8 cellular contexts compared by ENCODE assay signal in genomic region chr7:157568071-157568784, GRCh38.
A peak's percentile ranks its signal among the peaks of the same experiment; 100 is the strongest.
DNase-seq lines count a peak whose midpoint lies in the region; ATAC-seq and TF ChIP-seq lines count a peak whose summit lies in the region.

No MANE protein-coding gene starts in this region.

- peak overlapping the region; percentile 44; the same call in 1 of the 2 replicates for H3K4me3 ChIP-seq in GM08714 (ENCODE audit: low read length)
- H3K4me3 ChIP-seq in fibroblast of mammary gland (ENCODE audit: control insufficient read depth, low read depth, low read length): peak overlapping the region; percentile 48
- H3K4me3 ChIP-seq in psoas muscle: peak overlapping the region; percentile 65

- H3K36me3 ChIP-seq in psoas muscle (ENCODE audit: insufficient read depth in 1 of 2, low read depth in 1 of 2): no peaks in the 10 kb centered on the region

- TF ChIP-seq CTCF in fibroblast of mammary gland (conservative IDR thresholded peaks at IDR 0.05; ENCODE audit: control insufficient read depth, insufficient read depth, low read depth, low read length) (no peak), psoas muscle (IDR thresholded peaks at IDR 0.05) (no peak), GM10266 (IDR thresholded peaks at IDR 0.05; ENCODE audit: control insufficient read depth, insufficient read depth, low read depth, missing control alignments) (no peak)

- no peak overlapping the region for H3K27ac ChIP-seq in psoas muscle

- intact Hi-C loops in psoas muscle (cut with DNase I): no loop called here

- DNase-seq in SW480 (ENCODE audit: low spot score) (peak; percentile 35), fibroblast of mammary gland (ENCODE audit: low read depth) (no peak), psoas muscle (no peak), hypothalamus (lab: John Stamatoyannopoulos, UW) (no peak), GM10266 (ENCODE audit: extremely low spot score) (no peak), activated gamma-delta T cell treated with Interleukin-2 at 50 U/mL for 16 hours (no peak)
- no peak for DNase-seq in stimulated activated CD4-positive, alpha-beta T cell treated with anti-CD3 and anti-CD28 coated beads, Interleukin-4, amount 100 ng/mL, for 1 hour

- no peaks in the 10 kb centered on the region for H3K4me1 ChIP-seq in psoas muscle

- H3K9me3 ChIP-seq in psoas muscle: no peaks in the 10 kb centered on the region

- peaks cover 0 to 13% (median 3%) of the 10 kb centered on the region in 3 donors for H3K27me3 ChIP-seq in psoas muscle (ENCODE audit: insufficient read depth in 3 of 3, low read length in 2 of 3)

- ATAC-seq in psoas muscle: no peak

- 51 to 58% (median 52%) methylated on average over 26 of the region's 26 CpGs for WGBS in psoas muscle, 3 donors
